ENCODE assay signal across 8 cellular contexts in the genomic region with DNA sequence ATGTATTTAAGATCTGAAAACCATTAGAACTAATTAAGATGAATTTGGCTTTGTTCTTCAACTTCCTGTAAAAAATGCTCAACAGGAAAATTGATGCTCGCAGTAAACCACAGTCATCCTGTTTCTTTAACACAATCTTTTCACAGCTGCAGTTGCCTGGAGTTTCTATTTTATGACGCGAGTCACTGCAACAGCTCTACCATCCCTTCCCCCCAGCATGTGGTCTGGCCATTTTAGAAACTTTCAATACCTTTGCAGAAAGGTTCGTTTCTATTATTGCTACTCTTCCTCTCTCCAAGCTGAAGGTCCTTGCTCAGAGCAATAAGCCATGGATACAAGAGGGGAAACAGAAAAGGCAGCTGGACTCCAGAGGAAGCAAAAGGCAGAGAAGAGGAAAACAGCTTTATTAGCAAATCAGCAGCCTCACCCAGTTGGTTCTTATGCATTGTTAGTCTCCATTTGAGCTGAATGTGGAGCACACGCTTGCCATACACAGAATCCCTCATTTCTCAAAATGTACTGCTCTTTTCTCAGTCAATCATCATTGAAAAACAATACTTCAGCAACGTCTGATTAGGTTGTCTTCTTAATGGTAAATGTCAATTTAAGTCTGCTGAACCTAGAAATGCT. TPM values are rescaled to one million over a fixed set of nuclear protein-coding genes. Genes with fewer than 3 reads are reported as not detected.
A peak's percentile ranks its signal among the peaks of the same experiment; 100 is the strongest.
DNase-seq lines count a peak whose midpoint lies in the region; ATAC-seq and TF ChIP-seq lines count a peak whose summit lies in the region.

No MANE protein-coding gene starts in this region.

- ATAC-seq in HG02981 (IDR thresholded peaks at IDR 0.05; ENCODE audit: unreplicated experiment) (peak; percentile 65), heart left ventricle (peak in 3 of 4 donors; percentile 72 to 83 (median 72))

- WGBS in heart left ventricle, 4 donors: 34 to 48% (median 42%) methylated on average over 6 of the region's 6 CpGs

- H3K36me3 ChIP-seq in OCI-LY3 (replicated peaks; ENCODE audit: low read depth, low read length): peaks cover 18% of the 10 kb centered on the region
- H3K36me3 ChIP-seq in heart left ventricle: peaks cover 0 to 11% (median 0%) of the 10 kb centered on the region in 9 donors

- peaks cover 81% of the 10 kb centered on the region for H3K79me2 ChIP-seq in OCI-LY3 (ENCODE audit: low read length)

- peaks cover 8% of the 10 kb centered on the region for H4K20me1 ChIP-seq in OCI-LY3 (ENCODE audit: insufficient read depth, low read length)

- H3K9me3 ChIP-seq in OCI-LY3 (ENCODE audit: insufficient read depth, low read length) (no peaks in the 10 kb centered on the region; the same call in 1 of the 2 replicates), heart left ventricle (no peaks in the 10 kb centered on the region)

- H3K9ac ChIP-seq in OCI-LY3 (ENCODE audit: low read length): peak overlapping the region; percentile 74

- no peaks in the 10 kb centered on the region for H3K27me3 ChIP-seq in OCI-LY3 (ENCODE audit: low read depth, low read length)
- H3K27me3 ChIP-seq in heart left ventricle: no peaks in the 10 kb centered on the region

- no peak for TF ChIP-seq POLR2A in heart left ventricle (IDR thresholded peaks at IDR 0.05)

- peak; percentile 52 for DNase-seq in DMS153 (lab: John Stamatoyannopoulos, UW)
- no peak for DNase-seq in DMS153 treated with DMSO at 0.1 percent for 48 hours (lab: John Stamatoyannopoulos, UW; ENCODE audit: unreplicated experiment)
- peak; percentile 82 for DNase-seq in activated effector memory CD4-positive, alpha-beta T cell treated with anti-CD3 and anti-CD28 coated beads, Interleukin-2, amount 50 U/mL, for 16 hours
- peak in 1 of 5 donors; percentile 42 for DNase-seq in heart left ventricle
- DNase-seq in D341Med (ENCODE audit: low spot score): no peak

- TF ChIP-seq CTCF in OCI-LY3 (IDR thresholded peaks at IDR 0.05; ENCODE audit: low read depth, low read length) (no peak), heart left ventricle (IDR thresholded peaks at IDR 0.05) (no peak)

- peak overlapping the region; percentile 67 for H3K4me3 ChIP-seq in OCI-LY3 (ENCODE audit: low read length)
- peak overlapping the region in 7 of 12 donors; percentile 13 to 60 (median 28) for H3K4me3 ChIP-seq in heart left ventricle
- peak overlapping the region in 5 of 7 experiments; percentile 7 to 39 (median 18) for H3K4me3 ChIP-seq in skin epidermis

- H3K4me2 ChIP-seq in OCI-LY3 (ENCODE audit: low read length): peak overlapping the region; percentile 95

- H3K27ac ChIP-seq in OCI-LY3 (ENCODE audit: low read length) (peak overlapping the region; percentile 88), heart left ventricle (peak overlapping the region; percentile 13 to 92 (median 62)), skin epidermis (peak overlapping the region in 20 of 21 experiments; percentile 7 to 93 (median 76))

- H2AFZ ChIP-seq in OCI-LY3 (ENCODE audit: low read depth, low read length): no peak overlapping the region

- H3K4me1 ChIP-seq in OCI-LY3 (ENCODE audit: low read length) (peaks cover 58% of the 10 kb centered on the region), heart left ventricle (peaks cover 0 to 91% (median 24%) of the 10 kb centered on the region in 12 donors)

- intact Hi-C loops in heart left ventricle (cut with DNase I): no loop called here

RNA-seq across cellular contexts. Expression of gene WIPF1, which starts 3.9 kb away (rescaled TPM):
- total RNA-seq in heart left ventricle: 10 to 100 TPM in 8 of 9 donors, 1 to 10 TPM in 1; 10.0 to 73.2 (median 14.1) TPM
- 10 to 100 TPM in 1 of 2 donors, 1 to 10 TPM in 1; 9.7 to 12.3 TPM for polyA plus RNA-seq in heart left ventricle

Comparison
In these comparisons a context has a peak if more than half of its experiments do, and no peak if none do; other contexts are left out.
1. DNase-seq: peak in DMS153 (single experiment) and activated effector memory CD4-positive, alpha-beta T cell treated with anti-CD3 and anti-CD28 coated beads, Interleukin-2, amount 50 U/mL, for 16 hours (single experiment); none in DMS153 treated with DMSO at 0.1 percent for 48 hours (single experiment) and D341Med (single experiment).
2. Peak in every context shown above with its lines, with median percentiles within 50 percentile points of each other: H3K27ac ChIP-seq and H3K4me3 ChIP-seq.